In genomic region chr11:44565008-44565745, GRCh38 we compare ENCODE assay signal across 8 cellular contexts. TPM values are rescaled to one million over a fixed set of nuclear protein-coding genes. Genes with fewer than 3 reads are reported as not detected.
A peak's percentile ranks its signal among the peaks of the same experiment; 100 is the strongest.
DNase-seq lines count a peak whose midpoint lies in the region; TF ChIP-seq lines count a peak whose summit lies in the region.

Gene CD82 (plus strand): TSS chr11:44565663. CDS start chr11:44594663, 29,000 bp downstream.

- peak within 1 kb of the TSS; percentile 85 for H3K4me3 Mint-ChIP-seq in HFFc6
- H3K4me3 Mint-ChIP-seq in activated naive CD4-positive, alpha-beta T cell treated with anti-CD3 and anti-CD28 coated beads, Interleukin-2, amount 10 ng/mL, durations not matched to agents 7 days and 5 days, result peak within 1 kb of the TSS; percentile 84

- CTCF ChIA-PET in activated naive CD4-positive, alpha-beta T cell treated with anti-CD3 and anti-CD28 coated beads, Interleukin-2, amount 10 ng/mL, durations not matched to agents 7 days and 5 days (lab: Charles Lee), result interaction anchor here (0.8 to 21.5 kb wide), 5 partner anchors 9 to 49 kb away, joined by 3 to 403 read pairs (median 6); no protein-coding TSS in a partner anchor

- DNase-seq in HFFc6 (peak; percentile 98), NAMALWA (ENCODE audit: low spot score) (peak; percentile 96), SK-N-MC (ENCODE audit: low read depth, low spot score) (peak; percentile 72), germinal center (ENCODE audit: low spot score) (peak; percentile 97), nucleus accumbens (lab: John Stamatoyannopoulos, UW) (peak; percentile 83 to 100 (median 99)), suprapubic skin (ENCODE audit: low spot score in 2 of 2) (peak; percentile 100)
- peak; percentile 99 for DNase-seq in activated naive CD4-positive, alpha-beta T cell treated with anti-CD3 and anti-CD28 coated beads, Interleukin-2, amount 10 ng/mL, durations not matched to agents 7 days and 5 days

- H3K27ac Mint-ChIP-seq in HFFc6, result peak within 1 kb of the TSS; percentile 99
- H3K27ac Mint-ChIP-seq in activated naive CD4-positive, alpha-beta T cell treated with anti-CD3 and anti-CD28 coated beads, Interleukin-2, amount 10 ng/mL, durations not matched to agents 7 days and 5 days, result peak within 1 kb of the TSS; percentile 78

- under 1% methylated on average over 31 of the region's 65 CpGs for WGBS in suprapubic skin

- H3K9me3 Mint-ChIP-seq in HFFc6, result no peaks in the 10 kb centered on the region
- no peaks in the 10 kb centered on the region for H3K9me3 Mint-ChIP-seq in activated naive CD4-positive, alpha-beta T cell treated with anti-CD3 and anti-CD28 coated beads, Interleukin-2, amount 10 ng/mL, durations not matched to agents 7 days and 5 days

- H3K4me3 ChIP-seq in GM08714 (ENCODE audit: low read length), result peak within 1 kb of the TSS; percentile 94
- H3K4me3 ChIP-seq in SK-N-MC, result peak within 1 kb of the TSS; percentile 84
- peak within 1 kb of the TSS; percentile 60 for H3K4me3 ChIP-seq in suprapubic skin

- H3K9me3 ChIP-seq in SK-N-MC (ENCODE audit: low read depth, low read length) (no peaks in the 10 kb centered on the region), suprapubic skin (no peaks in the 10 kb centered on the region)

- H3K4me1 Mint-ChIP-seq in HFFc6 (ENCODE audit: low read depth), result peaks cover 39% of the 10 kb centered on the region
- H3K4me1 Mint-ChIP-seq in activated naive CD4-positive, alpha-beta T cell treated with anti-CD3 and anti-CD28 coated beads, Interleukin-2, amount 10 ng/mL, durations not matched to agents 7 days and 5 days, result peaks cover 74% of the 10 kb centered on the region

- H3K27ac ChIP-seq in SK-N-MC, result peak within 1 kb of the TSS; percentile 90
- peak within 1 kb of the TSS; percentile 99 for H3K27ac ChIP-seq in suprapubic skin

- H3K27me3 Mint-ChIP-seq in HFFc6 (ENCODE audit: insufficient read depth), result no peaks in the 10 kb centered on the region; the same call in 1 of the 2 replicates
- H3K27me3 Mint-ChIP-seq in activated naive CD4-positive, alpha-beta T cell treated with anti-CD3 and anti-CD28 coated beads, Interleukin-2, amount 10 ng/mL, durations not matched to agents 7 days and 5 days, result no peaks in the 10 kb centered on the region

- no peak for TF ChIP-seq EP300 in suprapubic skin (IDR thresholded peaks at IDR 0.05)

- H3K27me3 ChIP-seq in suprapubic skin, result no peaks in the 10 kb centered on the region

- peak within 1 kb of the TSS; percentile 77 for H3K9ac ChIP-seq in SK-N-MC (ENCODE audit: insufficient read length)

- TF ChIP-seq CTCF in HFFc6 (IDR thresholded peaks at IDR 0.05) (peak; percentile 63), suprapubic skin (IDR thresholded peaks at IDR 0.05) (peak in 1 of 2 donors; percentile 41)

- peaks cover 91% of the 10 kb centered on the region for H3K4me1 ChIP-seq in suprapubic skin

- H3K36me3 ChIP-seq in SK-N-MC (ENCODE audit: insufficient read depth, low read length), result no peaks in the 10 kb centered on the region
- no peaks in the 10 kb centered on the region for H3K36me3 ChIP-seq in suprapubic skin

- H3K36me3 Mint-ChIP-seq in HFFc6 (ENCODE audit: low read depth), result no peaks in the 10 kb centered on the region
- H3K36me3 Mint-ChIP-seq in activated naive CD4-positive, alpha-beta T cell treated with anti-CD3 and anti-CD28 coated beads, Interleukin-2, amount 10 ng/mL, durations not matched to agents 7 days and 5 days, result peaks cover 17% of the 10 kb centered on the region

- no peak for TF ChIP-seq POLR2A in suprapubic skin (IDR thresholded peaks at IDR 0.05)

RNA-seq across cellular contexts. Expression of gene CD82, which starts in this region (rescaled TPM):
- total RNA-seq in HFFc6 (2021; fragmentation: NEBNext Ultra II Directional; extraction: Animal tissue kit (Norgen Biotek cat#: 25700)), result 10 to 100 TPM; 17.3 to 31.7 (median 20.7) TPM
- total RNA-seq in suprapubic skin, result 100 to 1,000 TPM in 3 of 4 donors, 10 to 100 TPM in 1; 77.6 to 155 (median 118) TPM

Comparison
In these comparisons a context has a peak if more than half of its experiments do, and no peak if none do; other contexts are left out.
1. Peak in every context shown above with its lines: DNase-seq, H3K4me3 ChIP-seq and H3K27ac ChIP-seq.